8 cellular contexts compared by ENCODE assay signal in the genomic region with DNA sequence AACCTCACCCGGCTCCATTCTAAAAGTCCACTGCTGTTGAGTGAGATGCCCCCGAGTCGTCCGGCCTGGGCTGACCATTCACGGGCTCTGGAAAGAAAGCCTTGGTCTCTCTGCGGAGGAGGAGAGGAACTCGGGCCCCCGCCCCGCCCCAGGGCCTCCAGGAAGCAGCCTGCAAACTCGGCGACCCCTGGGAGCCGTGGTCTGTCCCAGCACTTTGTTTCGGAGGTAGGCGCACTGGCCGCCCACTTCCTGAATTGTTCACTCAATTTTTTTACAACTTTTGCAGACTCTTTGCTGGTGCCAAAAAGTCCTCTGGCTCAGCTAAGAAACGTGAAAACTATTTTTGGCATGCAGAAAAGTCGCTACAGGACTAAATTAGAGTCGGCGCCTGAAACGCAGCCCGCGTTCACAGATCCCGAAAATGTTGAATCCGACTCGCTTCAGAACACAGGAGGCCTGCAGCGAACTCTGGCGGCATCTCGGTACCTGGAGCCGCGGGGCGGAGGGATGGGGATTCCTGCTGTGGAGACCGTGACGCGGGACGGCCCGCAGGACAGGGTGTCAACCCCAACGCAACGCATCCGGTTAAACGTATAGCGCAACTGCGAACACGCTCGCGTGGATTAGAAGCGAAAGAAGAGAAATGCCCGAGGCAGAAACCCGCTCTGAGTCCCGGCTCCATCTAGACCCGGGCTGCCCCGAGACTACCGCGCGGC. TPM values are rescaled to one million over a fixed set of nuclear protein-coding genes. Genes with fewer than 3 reads are reported as not detected.
DNase-seq lines count a peak whose midpoint lies in the region; ATAC-seq and TF ChIP-seq lines count a peak whose summit lies in the region.

No MANE protein-coding gene starts in this region.

- peak; percentile 16 for DNase-seq in activated CD4-positive, alpha-beta memory T cell treated with anti-CD3 and anti-CD28 coated beads, Interleukin-2, amount 10 ng/mL, durations not matched to agents 7 days and 5 days
- DNase-seq in fibroblast of lung (ENCODE audit: low read depth in 2 of 2): peak; percentile 91 to 94
- DNase-seq in mucosa of gallbladder (ENCODE audit: low spot score): peak; percentile 66
- peak; percentile 90 to 95 for DNase-seq in tibial artery
- DNase-seq in NCI-H1436 (lab: John Stamatoyannopoulos, UW): no peak
- no peak for DNase-seq in NCI-H526 treated with DMSO at 0.1 percent for 48 hours (lab: John Stamatoyannopoulos, UW)

- H3K27me3 Mint-ChIP-seq in activated CD4-positive, alpha-beta memory T cell treated with anti-CD3 and anti-CD28 coated beads, Interleukin-2, amount 10 ng/mL, durations not matched to agents 7 days and 5 days: peaks cover 34% of the 10 kb centered on the region

- H3K36me3 ChIP-seq in HEK293 (ENCODE audit: control insufficient read depth in 2 of 2, insufficient read depth in 1 of 2, low read length in 2 of 2) (peaks cover 0 to 3% of the 10 kb centered on the region in 2 experiments; a peak in 1 of 3 replicates), fibroblast of lung (ENCODE audit: control insufficient read depth, insufficient read depth, low read length) (peaks cover 2% of the 10 kb centered on the region), tibial artery (no peaks in the 10 kb centered on the region)

- POLR2A ChIA-PET in HEK293 (lab: Yijun Ruan, JAX): no interaction called here
- POLR2A ChIA-PET in activated CD4-positive, alpha-beta memory T cell treated with anti-CD3 and anti-CD28 coated beads, Interleukin-2, amount 10 ng/mL, durations not matched to agents 7 days and 5 days (lab: Charles Lee): no interaction called here

- intact Hi-C loops in tibial artery (cut with DNase I; ENCODE audit: low total_unique reads): loop anchor here (2.0 to 10.0 kb wide), 4 partner anchors 72 to 1068 kb away; a partner anchor contains a TSS

- H3K4me3 ChIP-seq in HEK293 (ENCODE audit: low read depth, low read length) (peak overlapping the region; percentile 45), fibroblast of lung (replicated peaks in 1 of 4; ENCODE audit: control extremely low read depth in 1 of 4, insufficient read depth in 1 of 4, low read depth in 3 of 4, low read length in 4 of 4) (peak overlapping the region; percentile 59 to 77 (median 70)), tibial artery (peak overlapping the region; percentile 72 to 95)

- H3K9me3 Mint-ChIP-seq in activated CD4-positive, alpha-beta memory T cell treated with anti-CD3 and anti-CD28 coated beads, Interleukin-2, amount 10 ng/mL, durations not matched to agents 7 days and 5 days: no peaks in the 10 kb centered on the region

- H3K4me3 Mint-ChIP-seq in activated CD4-positive, alpha-beta memory T cell treated with anti-CD3 and anti-CD28 coated beads, Interleukin-2, amount 10 ng/mL, durations not matched to agents 7 days and 5 days: no peak overlapping the region

- H3K9me3 ChIP-seq in HEK293 (ENCODE audit: control insufficient read depth, insufficient read depth, low read depth, low read length) (no peaks in the 10 kb centered on the region), fibroblast of lung (ENCODE audit: control insufficient read depth, insufficient read depth, low read depth, low read length) (no peaks in the 10 kb centered on the region), tibial artery (no peaks in the 10 kb centered on the region)

- peak overlapping the region; percentile 94 for H3K9ac ChIP-seq in fibroblast of lung (ENCODE audit: insufficient read depth, low read length)

- peak overlapping the region; percentile 72 for H3K4me2 ChIP-seq in fibroblast of lung (ENCODE audit: extremely low read depth, insufficient read depth, low read length)

- peaks cover 2% of the 10 kb centered on the region for H3K4me1 Mint-ChIP-seq in activated CD4-positive, alpha-beta memory T cell treated with anti-CD3 and anti-CD28 coated beads, Interleukin-2, amount 10 ng/mL, durations not matched to agents 7 days and 5 days

- no peaks in the 10 kb centered on the region for H3K27me3 ChIP-seq in fibroblast of lung (ENCODE audit: control insufficient read depth, insufficient read depth, low read length)
- H3K27me3 ChIP-seq in tibial artery: no peaks in the 10 kb centered on the region

- no peak overlapping the region for H2AFZ ChIP-seq in fibroblast of lung (ENCODE audit: low read length)

- no peak for ATAC-seq in GM21381 (IDR thresholded peaks at IDR 0.05; ENCODE audit: unreplicated experiment)

- H4K20me1 ChIP-seq in fibroblast of lung (ENCODE audit: control insufficient read depth, extremely low read depth, insufficient read depth, low read length): no peaks in the 10 kb centered on the region

- no peaks in the 10 kb centered on the region for H3K36me3 Mint-ChIP-seq in activated CD4-positive, alpha-beta memory T cell treated with anti-CD3 and anti-CD28 coated beads, Interleukin-2, amount 10 ng/mL, durations not matched to agents 7 days and 5 days (ENCODE audit: low read depth)

- TF ChIP-seq CTCF in HEK293 (tag by site-specific recombination; IDR thresholded peaks at IDR 0.05) (no peak), fibroblast of lung (conservative IDR thresholded peaks at IDR 0.05 in 1 of 2, IDR thresholded peaks at IDR 0.05 in 1 of 2; ENCODE audit: low read depth in 1 of 2, low read length in 2 of 2) (peak; percentile 38 to 50), tibial artery (IDR thresholded peaks at IDR 0.05) (peak; percentile 46 to 55)

- peaks cover 49% of the 10 kb centered on the region for H3K79me2 ChIP-seq in fibroblast of lung (ENCODE audit: control insufficient read depth, insufficient read depth, low read length)

- H3K27ac ChIP-seq in HEK293 (ENCODE audit: extremely low read depth, low read depth, low read length): peak overlapping the region; percentile 56; the same call in 1 of the 2 replicates
- H3K27ac ChIP-seq in fibroblast of lung (ENCODE audit: insufficient read depth, low read length): peak overlapping the region; percentile 92
- peak overlapping the region; percentile 95 to 99 for H3K27ac ChIP-seq in tibial artery

- H3K27ac Mint-ChIP-seq in activated CD4-positive, alpha-beta memory T cell treated with anti-CD3 and anti-CD28 coated beads, Interleukin-2, amount 10 ng/mL, durations not matched to agents 7 days and 5 days: no peak overlapping the region

- CTCF ChIA-PET in HEK293 (lab: Yijun Ruan, JAX): interaction anchor here (0.6 to 1.4 kb wide), 3 partner anchors 8 to 809 kb away, joined by 3 to 6 read pairs (median 4); no protein-coding TSS in a partner anchor
- CTCF ChIA-PET in activated CD4-positive, alpha-beta memory T cell treated with anti-CD3 and anti-CD28 coated beads, Interleukin-2, amount 10 ng/mL, durations not matched to agents 7 days and 5 days (lab: Charles Lee): no interaction called here

- no peaks in the 10 kb centered on the region for H3K4me1 ChIP-seq in HEK293 (ENCODE audit: control insufficient read depth, insufficient read depth, low read length)
- peaks cover 28% of the 10 kb centered on the region for H3K4me1 ChIP-seq in fibroblast of lung (ENCODE audit: control insufficient read depth, extremely low read depth, insufficient read depth, low read length)
- H3K4me1 ChIP-seq in tibial artery: peaks cover 0 to 52% (median 30%) of the 10 kb centered on the region in 4 donors

TF ChIP-seq in HEK293, 187 proteins besides CTCF, POLR2A, EP300 and RAD21 (continues in another document):
- TF ChIP-seq, protein P1, sequence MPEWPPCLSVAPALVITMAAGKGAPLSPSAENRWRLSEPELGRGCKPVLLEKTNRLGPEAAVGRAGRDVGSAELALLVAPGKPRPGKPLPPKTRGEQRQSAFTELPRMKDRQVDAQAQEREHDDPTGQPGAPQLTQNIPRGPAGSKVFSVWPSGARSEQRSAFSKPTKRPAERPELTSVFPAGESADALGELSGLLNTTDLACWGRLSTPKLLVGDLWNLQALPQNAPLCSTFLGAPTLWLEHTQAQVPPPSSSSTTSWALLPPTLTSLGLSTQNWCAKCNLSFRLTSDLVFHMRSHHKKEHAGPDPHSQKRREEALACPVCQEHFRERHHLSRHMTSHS (tag by site-specific recombination; IDR thresholded peaks at IDR 0.05): no peak
- TF ChIP-seq ZNF670 (tag by site-specific recombination; IDR thresholded peaks at IDR 0.05; ENCODE audit: low read depth) (no peak), ZNF302 (tag by site-specific recombination; IDR thresholded peaks at IDR 0.05; ENCODE audit: low read depth) (no peak), ZNF175 (tag by site-specific recombination; IDR thresholded peaks at IDR 0.05) (no peak), REPIN1 (tag by site-specific recombination; IDR thresholded peaks at IDR 0.05; ENCODE audit: low read depth) (no peak)
- TF ChIP-seq, protein P2, sequence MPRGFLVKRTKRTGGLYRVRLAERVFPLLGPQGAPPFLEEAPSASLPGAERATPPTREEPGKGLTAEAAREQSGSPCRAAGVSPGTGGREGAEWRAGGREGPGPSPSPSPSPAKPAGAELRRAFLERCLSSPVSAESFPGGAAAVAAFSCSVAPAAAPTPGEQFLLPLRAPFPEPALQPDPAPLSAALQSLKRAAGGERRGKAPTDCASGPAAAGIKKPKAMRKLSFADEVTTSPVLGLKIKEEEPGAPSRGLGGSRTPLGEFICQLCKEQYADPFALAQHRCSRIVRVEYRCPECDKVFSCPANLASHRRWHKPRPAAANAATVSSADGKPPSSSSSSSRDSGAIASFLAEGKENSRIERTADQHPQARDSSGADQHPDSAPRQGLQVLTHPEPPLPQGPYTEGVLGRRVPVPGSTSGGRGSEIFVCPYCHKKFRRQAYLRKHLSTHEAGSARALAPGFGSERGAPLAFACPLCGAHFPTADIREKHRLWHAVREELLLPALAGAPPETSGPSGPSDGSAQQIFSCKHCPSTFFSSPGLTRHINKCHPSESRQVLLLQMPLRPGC (tag by site-specific recombination; IDR thresholded peaks at IDR 0.05): no peak
- TF ChIP-seq, protein P3, sequence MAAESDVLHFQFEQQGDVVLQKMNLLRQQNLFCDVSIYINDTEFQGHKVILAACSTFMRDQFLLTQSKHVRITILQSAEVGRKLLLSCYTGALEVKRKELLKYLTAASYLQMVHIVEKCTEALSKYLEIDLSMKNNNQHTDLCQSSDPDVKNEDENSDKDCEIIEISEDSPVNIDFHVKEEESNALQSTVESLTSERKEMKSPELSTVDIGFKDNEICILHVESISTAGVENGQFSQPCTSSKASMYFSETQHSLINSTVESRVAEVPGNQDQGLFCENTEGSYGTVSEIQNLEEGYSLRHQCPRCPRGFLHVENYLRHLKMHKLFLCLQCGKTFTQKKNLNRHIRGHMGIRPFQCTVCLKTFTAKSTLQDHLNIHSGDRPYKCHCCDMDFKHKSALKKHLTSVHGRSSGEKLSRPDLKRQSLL (tag by site-specific recombination; IDR thresholded peaks at IDR 0.05): no peak

RNA-seq across cellular contexts. Expression of a gene that starts 1.5 kb away (rescaled TPM):
- not detected for total RNA-seq in activated CD4-positive, alpha-beta memory T cell treated with anti-CD3 and anti-CD28 coated beads, Interleukin-2, amount 10 ng/mL, durations not matched to agents 7 days and 5 days
- total RNA-seq in fibroblast of lung (111 and 153 TPM in 2 replicates), mucosa of gallbladder (31.1 TPM)
- 160 and 298 TPM in 2 replicates for polyA plus RNA-seq in fibroblast of lung
- polyA plus RNA-seq in fibroblast of lung (2012): 135 and 343 TPM in 2 replicates
- polyA minus RNA-seq in fibroblast of lung (ENCODE audit: low replicate concordance): 231 and 511 TPM in 2 replicates

Comparison
In these comparisons a context has a peak if more than half of its experiments do, and no peak if none do; other contexts are left out.
1. DNase-seq: peak in activated CD4-positive, alpha-beta memory T cell treated with anti-CD3 and anti-CD28 coated beads, Interleukin-2, amount 10 ng/mL, durations not matched to agents 7 days and 5 days (single experiment), fibroblast of lung (2 of 2), mucosa of gallbladder (single experiment) and tibial artery (2 of 2); none in NCI-H1436 (single experiment) and NCI-H526 treated with DMSO at 0.1 percent for 48 hours (single experiment).
2. RNA of a gene that starts 1.5 kb away (total RNA-seq): 111 to 153 TPM in fibroblast of lung and 31.1 TPM in mucosa of gallbladder (single experiment); not detected in activated CD4-positive, alpha-beta memory T cell treated with anti-CD3 and anti-CD28 coated beads, Interleukin-2, amount 10 ng/mL, durations not matched to agents 7 days and 5 days; every median in the first group is over 10 times any median in the second.
3. Peak in every context shown above with its lines, with median percentiles within 50 percentile points of each other: H3K27ac ChIP-seq and H3K4me3 ChIP-seq.